In genomic region chr19:18587962-18588610, GRCh38 we compare ENCODE assay signal across 8 cellular contexts. TPM values are rescaled to one million over a fixed set of nuclear protein-coding genes. Genes with fewer than 3 reads are reported as not detected.
DNase-seq lines count a peak whose midpoint lies in the region; TF ChIP-seq lines count a peak whose summit lies in the region.

No MANE protein-coding gene starts in this region.

- H3K27ac ChIP-seq in neural progenitor cell = no peak overlapping the region

- peak overlapping the region; percentile 61 for H2AFZ ChIP-seq in neural progenitor cell (replicated peaks)

- H3K4me3 ChIP-seq in GM06990 (replicated peaks; ENCODE audit: low read depth, low read length) (peak overlapping the region; percentile 76), MG63 (peak overlapping the region; percentile 85), neural progenitor cell (peak overlapping the region; percentile 87)

- H3K4me3 Mint-ChIP-seq in dendritic cell treated with granulocyte-macrophage colony-stimulating factor and Interleukin-4, amounts not matched to agents 40 ng/mL and 50 ng/mL, for 4 days = peak overlapping the region; percentile 88
- peak overlapping the region; percentile 88 for H3K4me3 Mint-ChIP-seq in neural progenitor cell

- peak overlapping the region; percentile 91 for H3K27ac Mint-ChIP-seq in dendritic cell treated with granulocyte-macrophage colony-stimulating factor and Interleukin-4, amounts not matched to agents 40 ng/mL and 50 ng/mL, for 4 days
- H3K27ac Mint-ChIP-seq in neural progenitor cell = peak overlapping the region; percentile 70

- H3K79me2 ChIP-seq in neural progenitor cell (ENCODE audit: low read depth) = no peaks in the 10 kb centered on the region

- H3K9ac ChIP-seq in neural progenitor cell = no peak overlapping the region

- H3K9me3 ChIP-seq in MG63 (no peaks in the 10 kb centered on the region), neural progenitor cell (ENCODE audit: low read depth) (no peaks in the 10 kb centered on the region)

- TF ChIP-seq CTCF in GM06990 (IDR thresholded peaks at IDR 0.05; ENCODE audit: insufficient read depth, low read length, poor library complexity, severe bottlenecking) = no peak
- no peak for TF ChIP-seq CTCF in neural progenitor cell (IDR thresholded peaks at IDR 0.05)

- no peaks in the 10 kb centered on the region for H3K9me3 Mint-ChIP-seq in dendritic cell treated with granulocyte-macrophage colony-stimulating factor and Interleukin-4, amounts not matched to agents 40 ng/mL and 50 ng/mL, for 4 days
- H3K9me3 Mint-ChIP-seq in neural progenitor cell = peaks cover 3% of the 10 kb centered on the region

- H3K4me2 ChIP-seq in neural progenitor cell = peak overlapping the region; percentile 87

- peaks cover 42% of the 10 kb centered on the region for H3F3A ChIP-seq in neural progenitor cell (ENCODE audit: low read depth)

- peaks cover 41% of the 10 kb centered on the region for H3K36me3 Mint-ChIP-seq in dendritic cell treated with granulocyte-macrophage colony-stimulating factor and Interleukin-4, amounts not matched to agents 40 ng/mL and 50 ng/mL, for 4 days (ENCODE audit: low read depth)
- H3K36me3 Mint-ChIP-seq in neural progenitor cell = peaks cover 2% of the 10 kb centered on the region

- H3K4me1 ChIP-seq in neural progenitor cell = no peaks in the 10 kb centered on the region

- DNase-seq in GM06990 (ENCODE audit: extremely low read depth, insufficient read length) (no peak), MG63 (peak; percentile 40), neural progenitor cell (ENCODE audit: low spot score) (no peak), D341Med (ENCODE audit: low spot score) (no peak), superior temporal gyrus (ENCODE audit: extremely low spot score) (no peak), GM03348 (ENCODE audit: low spot score) (no peak)
- no peak for DNase-seq in stimulated activated CD4-positive, alpha-beta T cell treated with anti-CD3 and anti-CD28 coated beads, Interleukin-1b, Interleukin-23, amount 100 ng/mL, for 48 hours

- intact Hi-C loops in dendritic cell treated with granulocyte-macrophage colony-stimulating factor and Interleukin-4, amounts not matched to agents 40 ng/mL and 50 ng/mL, for 4 days (cut with micrococcal nuclease) = loop anchor here (2.0 to 5.0 kb wide), 4 partner anchors 15 to 259 kb away; partner anchors contain the start of gene ELL

- peaks cover 7% of the 10 kb centered on the region for H4K20me1 ChIP-seq in neural progenitor cell (ENCODE audit: low read depth)

- H3K36me3 ChIP-seq in GM06990 (ENCODE audit: control insufficient read depth, insufficient read depth, low read length) (peaks cover 4% of the 10 kb centered on the region), MG63 (peaks cover 17% of the 10 kb centered on the region), neural progenitor cell (no peaks in the 10 kb centered on the region)

- H3K27me3 ChIP-seq in GM06990 (replicated peaks; ENCODE audit: control insufficient read depth, insufficient read depth, low read length) = no peaks in the 10 kb centered on the region
- H3K27me3 ChIP-seq in MG63 = no peaks in the 10 kb centered on the region
- no peaks in the 10 kb centered on the region for H3K27me3 ChIP-seq in neural progenitor cell

- no peaks in the 10 kb centered on the region for H3K27me3 Mint-ChIP-seq in dendritic cell treated with granulocyte-macrophage colony-stimulating factor and Interleukin-4, amounts not matched to agents 40 ng/mL and 50 ng/mL, for 4 days
- H3K27me3 Mint-ChIP-seq in neural progenitor cell (ENCODE audit: insufficient read depth, low read depth) = peaks cover 23% of the 10 kb centered on the region

- peaks cover 55% of the 10 kb centered on the region for H3K4me1 Mint-ChIP-seq in dendritic cell treated with granulocyte-macrophage colony-stimulating factor and Interleukin-4, amounts not matched to agents 40 ng/mL and 50 ng/mL, for 4 days (ENCODE audit: low read depth)
- peaks cover 20% of the 10 kb centered on the region for H3K4me1 Mint-ChIP-seq in neural progenitor cell

RNA-seq across cellular contexts. Expression of gene REX1BD, which starts 0.5 kb away (rescaled TPM):
- total RNA-seq in MG63 (2014; rRNA removed; shearing (Covaris generic); ENCODE audit: low replicate concordance) = 127 and 179 TPM in 2 replicates
- 41.7 and 105 TPM in 2 replicates for total RNA-seq in neural progenitor cell (ENCODE audit: low replicate concordance)

RNA-seq across cellular contexts. Expression of gene UBA52, which starts 16.4 kb away (rescaled TPM):
- total RNA-seq in MG63 (2014; rRNA removed; shearing (Covaris generic); ENCODE audit: low replicate concordance) = 457 and 1,435 TPM in 2 replicates
- total RNA-seq in neural progenitor cell (ENCODE audit: low replicate concordance) = 625 and 768 TPM in 2 replicates

RNA-seq across cellular contexts. Expression of gene CRLF1, which starts 18.5 kb away (rescaled TPM):
- 6.6 and 16.9 TPM in 2 replicates for total RNA-seq in MG63 (2014; rRNA removed; shearing (Covaris generic); ENCODE audit: low replicate concordance)
- total RNA-seq in neural progenitor cell (ENCODE audit: low replicate concordance) = 0.84 TPM in 1 of 2 replicates, not detected in the other

RNA-seq across cellular contexts. Expression of gene TMEM59L, which starts 24.6 kb away (rescaled TPM):
- 0.36 TPM in 1 of 2 replicates, not detected in the other for total RNA-seq in MG63 (2014; rRNA removed; shearing (Covaris generic); ENCODE audit: low replicate concordance)
- 0.11 and 1.4 TPM in 2 replicates for total RNA-seq in neural progenitor cell (ENCODE audit: low replicate concordance)

RNA-seq across cellular contexts. Expression of gene KXD1, which starts 30.4 kb away (rescaled TPM):
- 140 and 145 TPM in 2 replicates for total RNA-seq in MG63 (2014; rRNA removed; shearing (Covaris generic); ENCODE audit: low replicate concordance)
- 82.7 and 151 TPM in 2 replicates for total RNA-seq in neural progenitor cell (ENCODE audit: low replicate concordance)
